Comparison of ENCODE assay signal across 8 cellular contexts in genomic region chr9:114588150-114588663, GRCh38. TPM values are rescaled to one million over a fixed set of nuclear protein-coding genes. Genes with fewer than 3 reads are reported as not detected.
DNase-seq lines count a peak whose midpoint lies in the region; ATAC-seq and TF ChIP-seq lines count a peak whose summit lies in the region.

No MANE protein-coding gene starts in this region.

- H3K36me3 Mint-ChIP-seq in activated naive CD8-positive, alpha-beta T cell treated with anti-CD3 and anti-CD28 coated beads, Interleukin-2, amount 10 ng/mL, durations not matched to agents 7 days and 5 days, result peaks cover 19% of the 10 kb centered on the region

- H3K9ac ChIP-seq in smooth muscle cell (ENCODE audit: low read depth), result peak overlapping the region; percentile 99

- WGBS in iPS DF 6.9 (ENCODE audit: insufficient coverage, insufficient read length), result no CpG with 5 or more reads among the region's 15 CpGs
- WGBS in smooth muscle cell (ENCODE audit: low lambda C conversion rate), result 7% methylated on average over 15 of the region's 15 CpGs

- peak overlapping the region; percentile 76 for H3K4me3 ChIP-seq in HFF-Myc (replicated peaks; ENCODE audit: low read depth, low read length)
- H3K4me3 ChIP-seq in iPS DF 6.9 (ENCODE audit: low read length), result peak overlapping the region; percentile 63
- H3K4me3 ChIP-seq in smooth muscle cell, result peak overlapping the region; percentile 96

- H3K4me3 Mint-ChIP-seq in activated naive CD8-positive, alpha-beta T cell treated with anti-CD3 and anti-CD28 coated beads, Interleukin-2, amount 10 ng/mL, durations not matched to agents 7 days and 5 days, result peak overlapping the region; percentile 98

- peak overlapping the region; percentile 95 for H3K4me2 ChIP-seq in smooth muscle cell

- H3F3A ChIP-seq in smooth muscle cell (ENCODE audit: low read depth), result no peaks in the 10 kb centered on the region

- no peaks in the 10 kb centered on the region for H3K9me3 Mint-ChIP-seq in activated naive CD8-positive, alpha-beta T cell treated with anti-CD3 and anti-CD28 coated beads, Interleukin-2, amount 10 ng/mL, durations not matched to agents 7 days and 5 days

- no peaks in the 10 kb centered on the region for H3K36me3 ChIP-seq in iPS DF 6.9 (ENCODE audit: control insufficient read depth, insufficient read depth, low read length)
- H3K36me3 ChIP-seq in smooth muscle cell (ENCODE audit: low read depth), result no peaks in the 10 kb centered on the region

- peak overlapping the region; percentile 96 for H3K27ac Mint-ChIP-seq in activated naive CD8-positive, alpha-beta T cell treated with anti-CD3 and anti-CD28 coated beads, Interleukin-2, amount 10 ng/mL, durations not matched to agents 7 days and 5 days

- H3K27me3 Mint-ChIP-seq in activated naive CD8-positive, alpha-beta T cell treated with anti-CD3 and anti-CD28 coated beads, Interleukin-2, amount 10 ng/mL, durations not matched to agents 7 days and 5 days, result no peaks in the 10 kb centered on the region

- POLR2A ChIA-PET in activated naive CD8-positive, alpha-beta T cell treated with anti-CD3 and anti-CD28 coated beads, Interleukin-2, amount 10 ng/mL, durations not matched to agents 7 days and 5 days (lab: Charles Lee), result interaction anchor here (0.8 to 2.8 kb wide), 19 partner anchors 11 to 418 kb away, joined by 3 to 49 read pairs (median 5); partner anchors contain the start of genes AKNA, TMEM268 and TNFSF8

- no peak for ATAC-seq in activated naive CD8-positive, alpha-beta T cell treated with anti-CD3 and anti-CD28 coated beads, Interleukin-2, amount 10 ng/mL, durations not matched to agents 7 days and 5 days (ENCODE audit: low read depth)
- no peak for ATAC-seq in GM21526 (IDR thresholded peaks at IDR 0.05; ENCODE audit: low FRiP score, unreplicated experiment)

- H3K4me1 ChIP-seq in iPS DF 6.9 (ENCODE audit: control insufficient read depth, insufficient read depth, low read length) (no peaks in the 10 kb centered on the region), smooth muscle cell (ENCODE audit: low read depth) (peaks cover 13% of the 10 kb centered on the region)

- H3K27me3 ChIP-seq in iPS DF 6.9 (ENCODE audit: control insufficient read depth, insufficient read depth, low read length) (no peaks in the 10 kb centered on the region), smooth muscle cell (ENCODE audit: low read depth) (no peaks in the 10 kb centered on the region)

- TF ChIP-seq CTCF in HFF-Myc (IDR thresholded peaks at IDR 0.05; ENCODE audit: low read depth, low read length, missing control alignments) (no peak), smooth muscle cell (IDR thresholded peaks at IDR 0.05; ENCODE audit: borderline replicate concordance, insufficient read depth, poor library complexity, severe bottlenecking) (no peak)

- H3K27ac ChIP-seq in iPS DF 6.9 (ENCODE audit: low read length), result no peak overlapping the region
- H3K27ac ChIP-seq in smooth muscle cell (ENCODE audit: low read depth), result peak overlapping the region; percentile 98

- no peaks in the 10 kb centered on the region for H3K9me3 ChIP-seq in iPS DF 6.9 (ENCODE audit: control insufficient read depth, insufficient read depth, low read length)
- H3K9me3 ChIP-seq in smooth muscle cell (replicated peaks; ENCODE audit: low read depth), result no peaks in the 10 kb centered on the region

- peaks cover 57% of the 10 kb centered on the region for H3K79me2 ChIP-seq in smooth muscle cell (ENCODE audit: low read depth)

- peaks cover 49% of the 10 kb centered on the region for H3K4me1 Mint-ChIP-seq in activated naive CD8-positive, alpha-beta T cell treated with anti-CD3 and anti-CD28 coated beads, Interleukin-2, amount 10 ng/mL, durations not matched to agents 7 days and 5 days

- DNase-seq in AG20443 (ENCODE audit: low spot score) (peak; percentile 17), HFF-Myc (ENCODE audit: extremely low read depth, low read depth) (no peak), iPS DF 6.9 (ENCODE audit: low read depth, low spot score) (no peak), smooth muscle cell (lab: John Stamatoyannopoulos, UW; ENCODE audit: unreplicated experiment) (no peak), iPS-NIHi7 (ENCODE audit: extremely low spot score) (no peak), Ammon's horn (ENCODE audit: low spot score) (no peak)
- no peak for DNase-seq in activated naive CD8-positive, alpha-beta T cell treated with anti-CD3 and anti-CD28 coated beads, Interleukin-2, amount 10 ng/mL, durations not matched to agents 7 days and 5 days

- peak overlapping the region; percentile 57 for H2AFZ ChIP-seq in smooth muscle cell (ENCODE audit: low read depth)

- peaks cover 52% of the 10 kb centered on the region for H4K20me1 ChIP-seq in smooth muscle cell (ENCODE audit: low read depth)

RNA-seq across cellular contexts. Expression of gene ATP6V1G1, which starts 0.6 kb away (rescaled TPM):
- total RNA-seq in activated naive CD8-positive, alpha-beta T cell treated with anti-CD3 and anti-CD28 coated beads, Interleukin-2, amount 10 ng/mL, durations not matched to agents 7 days and 5 days, result 10 to 100 TPM; 95.8 to 96.7 TPM
- total RNA-seq in smooth muscle cell, result 389 and 400 TPM in 2 replicates
- 335 and 340 TPM in 2 replicates for polyA plus RNA-seq in smooth muscle cell

RNA-seq across cellular contexts. Expression of gene TMEM268, which starts 22.9 kb away (rescaled TPM):
- 10 to 100 TPM; 22.0 to 23.1 TPM for total RNA-seq in activated naive CD8-positive, alpha-beta T cell treated with anti-CD3 and anti-CD28 coated beads, Interleukin-2, amount 10 ng/mL, durations not matched to agents 7 days and 5 days
- total RNA-seq in smooth muscle cell, result 5.8 and 9.3 TPM in 2 replicates
- polyA plus RNA-seq in smooth muscle cell, result 8.1 and 9.3 TPM in 2 replicates
